13 cellular contexts compared by ENCODE assay signal in the genomic region with DNA sequence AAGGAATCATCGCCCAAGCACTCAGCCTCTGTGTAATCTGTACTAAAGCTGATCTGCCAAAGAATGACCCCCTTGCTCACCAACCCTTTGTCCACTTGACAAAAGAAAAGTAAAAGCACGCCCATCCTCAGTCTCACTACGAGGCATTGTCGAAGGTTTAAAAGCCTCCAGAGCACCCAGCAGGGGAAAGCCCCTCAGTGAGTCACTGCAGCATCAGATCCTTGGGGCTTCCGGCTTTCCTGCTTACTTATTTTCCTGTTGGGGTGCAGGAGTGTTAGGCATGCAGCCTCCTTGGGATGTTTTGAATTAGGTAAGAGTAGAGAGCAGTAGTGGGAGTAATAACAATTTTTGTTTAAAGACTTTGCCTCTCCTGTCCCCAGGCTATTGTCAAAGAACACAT.
DNase-seq lines count a peak whose midpoint lies in the region; ATAC-seq, FAIRE-seq and TF ChIP-seq lines count a peak whose summit lies in the region.
"Had no signal": no experiment of that assay in that cellular context is flagged by ENCODE, and none has a peak within 500 bp of the region (broad histone marks: within the 10 kb centered on the region; RNA-seq: fewer than 3 reads in every experiment).

No MANE protein-coding gene starts in this region.

- no peak overlapping the region for H3K9ac ChIP-seq in fibroblast of lung (ENCODE audit: insufficient read depth, low read length)

- peak overlapping the region; percentile 9; the same call in 1 of the 2 replicates for H2AFZ ChIP-seq in PC-9
- no peak overlapping the region for H2AFZ ChIP-seq in fibroblast of lung (ENCODE audit: low read length)

- H3K27me3 ChIP-seq in PC-9 (ENCODE audit: insufficient read depth, low read depth): no peaks in the 10 kb centered on the region
- no peaks in the 10 kb centered on the region for H3K27me3 ChIP-seq in fibroblast of lung (ENCODE audit: control insufficient read depth, insufficient read depth, low read length)

- peak overlapping the region; percentile 44 for H3K4me2 ChIP-seq in PC-9
- no peak overlapping the region for H3K4me2 ChIP-seq in fibroblast of lung (ENCODE audit: extremely low read depth, insufficient read depth, low read length)

- FAIRE-seq in urothelium cell line (lab: Jason Lieb, UNC): no peak

- intact Hi-C loops in activated CD8-positive, alpha-beta T cell treated with anti-CD3 and anti-CD28 coated beads for 36 hours (cut with micrococcal nuclease): no loop called here
- intact Hi-C loops in PC-9 (cut with micrococcal nuclease; ENCODE audit: unreplicated experiment): no loop called here

- no TSS peak for BruUV-seq in PC-9 (replicated peaks; lab: Mats Ljungman, UMichigan)

- H3K4me3 Mint-ChIP-seq in activated CD8-positive, alpha-beta T cell treated with anti-CD3 and anti-CD28 coated beads for 36 hours: no peak overlapping the region
- no peak overlapping the region for H3K4me3 Mint-ChIP-seq in activated CD8-positive, alpha-beta T cell treated with anti-CD3 and anti-CD28 coated beads, Interleukin-2, amount 10 ng/mL, durations not matched to agents 7 days and 5 days
- H3K4me3 Mint-ChIP-seq: effector memory CD8-positive, alpha-beta T cell had no signal

- DNase-seq in activated CD8-positive, alpha-beta T cell treated with anti-CD3 and anti-CD28 coated beads for 36 hours: no peak
- DNase-seq in activated CD8-positive, alpha-beta T cell treated with anti-CD3 and anti-CD28 coated beads, Interleukin-2, amount 10 ng/mL, durations not matched to agents 7 days and 5 days: no peak
- DNase-seq in PC-9 (peak in 1 of 2 experiments; percentile 7), fibroblast of lung (ENCODE audit: low read depth in 2 of 2) (peak; percentile 20 to 88), urothelium cell line (ENCODE audit: low spot score) (peak; percentile 67), COR-L47 (lab: John Stamatoyannopoulos, UW) (no peak)
- DNase-seq: activated T-cell treated with anti-CD3 and anti-CD28 coated beads, Interleukin-2, amount 50 U/mL, for 48 hours; AML-193; effector memory CD8-positive, alpha-beta T cell; NCI-H146; T-helper 1 cell had no signal

- no peaks in the 10 kb centered on the region for H3K4me1 Mint-ChIP-seq in activated CD8-positive, alpha-beta T cell treated with anti-CD3 and anti-CD28 coated beads for 36 hours (ENCODE audit: low read depth)
- no peaks in the 10 kb centered on the region for H3K4me1 Mint-ChIP-seq in activated CD8-positive, alpha-beta T cell treated with anti-CD3 and anti-CD28 coated beads, Interleukin-2, amount 10 ng/mL, durations not matched to agents 7 days and 5 days (ENCODE audit: low read depth)

- no peaks in the 10 kb centered on the region for H3K9me3 Mint-ChIP-seq in activated CD8-positive, alpha-beta T cell treated with anti-CD3 and anti-CD28 coated beads for 36 hours
- H3K9me3 Mint-ChIP-seq in activated CD8-positive, alpha-beta T cell treated with anti-CD3 and anti-CD28 coated beads, Interleukin-2, amount 10 ng/mL, durations not matched to agents 7 days and 5 days (ENCODE audit: insufficient read depth): no peaks in the 10 kb centered on the region
- H3K9me3 Mint-ChIP-seq: effector memory CD8-positive, alpha-beta T cell had no signal

- H4K20me1 ChIP-seq in PC-9 (ENCODE audit: insufficient read depth) (no peaks in the 10 kb centered on the region), fibroblast of lung (ENCODE audit: control insufficient read depth, extremely low read depth, insufficient read depth, low read length) (no peaks in the 10 kb centered on the region)

- peaks cover 16% of the 10 kb centered on the region for H3K27me3 Mint-ChIP-seq in activated CD8-positive, alpha-beta T cell treated with anti-CD3 and anti-CD28 coated beads for 36 hours
- peaks cover 12% of the 10 kb centered on the region for H3K27me3 Mint-ChIP-seq in activated CD8-positive, alpha-beta T cell treated with anti-CD3 and anti-CD28 coated beads, Interleukin-2, amount 10 ng/mL, durations not matched to agents 7 days and 5 days (ENCODE audit: low read depth)

- H3K79me2 ChIP-seq in PC-9 (ENCODE audit: low read depth): no peaks in the 10 kb centered on the region
- H3K79me2 ChIP-seq in fibroblast of lung (ENCODE audit: control insufficient read depth, insufficient read depth, low read length): no peaks in the 10 kb centered on the region

- POLR2A ChIA-PET in activated CD8-positive, alpha-beta T cell treated with anti-CD3 and anti-CD28 coated beads for 36 hours (lab: Charles Lee): no interaction called here
- POLR2A ChIA-PET in activated CD8-positive, alpha-beta T cell treated with anti-CD3 and anti-CD28 coated beads, Interleukin-2, amount 10 ng/mL, durations not matched to agents 7 days and 5 days (lab: Charles Lee): no interaction called here
- POLR2A ChIA-PET in PC-9 (lab: Charles Lee; ENCODE audit: unreplicated experiment): no interaction called here

- H3K36me3 Mint-ChIP-seq in activated CD8-positive, alpha-beta T cell treated with anti-CD3 and anti-CD28 coated beads for 36 hours (ENCODE audit: low read depth): no peaks in the 10 kb centered on the region
- no peaks in the 10 kb centered on the region for H3K36me3 Mint-ChIP-seq in activated CD8-positive, alpha-beta T cell treated with anti-CD3 and anti-CD28 coated beads, Interleukin-2, amount 10 ng/mL, durations not matched to agents 7 days and 5 days (ENCODE audit: low read depth)

- no peak overlapping the region for H3K4me3 ChIP-seq in PC-9
- H3K4me3 ChIP-seq in fibroblast of lung (replicated peaks in 1 of 4; ENCODE audit: control extremely low read depth in 1 of 4, insufficient read depth in 1 of 4, low read depth in 3 of 4, low read length in 4 of 4): no peak overlapping the region

- CTCF ChIA-PET in activated CD8-positive, alpha-beta T cell treated with anti-CD3 and anti-CD28 coated beads for 36 hours (lab: Charles Lee): no interaction called here
- CTCF ChIA-PET in activated CD8-positive, alpha-beta T cell treated with anti-CD3 and anti-CD28 coated beads, Interleukin-2, amount 10 ng/mL, durations not matched to agents 7 days and 5 days (lab: Charles Lee): no interaction called here
- CTCF ChIA-PET in PC-9 (lab: Charles Lee): no interaction called here

- TF ChIP-seq CTCF in activated CD8-positive, alpha-beta T cell treated with anti-CD3 and anti-CD28 coated beads for 36 hours (IDR thresholded peaks at IDR 0.05): no peak
- TF ChIP-seq CTCF in PC-9 (conservative IDR thresholded peaks at IDR 0.05) (no peak), fibroblast of lung (conservative IDR thresholded peaks at IDR 0.05 in 1 of 2, IDR thresholded peaks at IDR 0.05 in 1 of 2; ENCODE audit: low read depth in 1 of 2, low read length in 2 of 2) (no peak)

- H3K9me3 ChIP-seq in PC-9 (ENCODE audit: insufficient read depth, low read depth) (no peaks in the 10 kb centered on the region), fibroblast of lung (ENCODE audit: control insufficient read depth, insufficient read depth, low read depth, low read length) (no peaks in the 10 kb centered on the region)

- no peaks in the 10 kb centered on the region for H3F3A ChIP-seq in PC-9 (ENCODE audit: insufficient read depth, low read depth)

- H3K36me3 ChIP-seq in PC-9 (ENCODE audit: low read depth) (no peaks in the 10 kb centered on the region), fibroblast of lung (ENCODE audit: control insufficient read depth, insufficient read depth, low read length) (no peaks in the 10 kb centered on the region)

- H3K4me1 ChIP-seq in PC-9 (replicated peaks; ENCODE audit: insufficient read depth) (peaks cover 18% of the 10 kb centered on the region; the same call in 1 of the 2 replicates), fibroblast of lung (ENCODE audit: control insufficient read depth, extremely low read depth, insufficient read depth, low read length) (peaks cover 17% of the 10 kb centered on the region)

- ATAC-seq in activated CD8-positive, alpha-beta T cell treated with anti-CD3 and anti-CD28 coated beads for 36 hours: peak; percentile 37
- no peak for ATAC-seq in activated CD8-positive, alpha-beta T cell treated with anti-CD3 and anti-CD28 coated beads, Interleukin-2, amount 10 ng/mL, durations not matched to agents 7 days and 5 days
- ATAC-seq in GM18498 (IDR thresholded peaks at IDR 0.05; ENCODE audit: unreplicated experiment): no peak
- no peak for ATAC-seq in HG03439 (IDR thresholded peaks at IDR 0.05; ENCODE audit: unreplicated experiment)
- ATAC-seq: effector memory CD8-positive, alpha-beta T cell had no signal

- H3K27ac ChIP-seq in PC-9 (no peak overlapping the region), fibroblast of lung (ENCODE audit: insufficient read depth, low read length) (no peak overlapping the region)

- H3K9me2 ChIP-seq in PC-9 (ENCODE audit: insufficient read depth): no peaks in the 10 kb centered on the region

- H3K27ac Mint-ChIP-seq in activated CD8-positive, alpha-beta T cell treated with anti-CD3 and anti-CD28 coated beads for 36 hours: no peak overlapping the region
- H3K27ac Mint-ChIP-seq in activated CD8-positive, alpha-beta T cell treated with anti-CD3 and anti-CD28 coated beads, Interleukin-2, amount 10 ng/mL, durations not matched to agents 7 days and 5 days: no peak overlapping the region
- H3K27ac Mint-ChIP-seq: effector memory CD8-positive, alpha-beta T cell had no signal

Comparison
In these comparisons a context has a peak if more than half of its experiments do, and no peak if none do; other contexts are left out.
1. DNase-seq: peak in fibroblast of lung (2 of 2) and urothelium cell line (single experiment); none in activated CD8-positive, alpha-beta T cell treated with anti-CD3 and anti-CD28 coated beads for 36 hours (single experiment), activated CD8-positive, alpha-beta T cell treated with anti-CD3 and anti-CD28 coated beads, Interleukin-2, amount 10 ng/mL, durations not matched to agents 7 days and 5 days (single experiment) and COR-L47 (single experiment).